ENCODE assay signal across 19 cellular contexts in the genomic region with DNA sequence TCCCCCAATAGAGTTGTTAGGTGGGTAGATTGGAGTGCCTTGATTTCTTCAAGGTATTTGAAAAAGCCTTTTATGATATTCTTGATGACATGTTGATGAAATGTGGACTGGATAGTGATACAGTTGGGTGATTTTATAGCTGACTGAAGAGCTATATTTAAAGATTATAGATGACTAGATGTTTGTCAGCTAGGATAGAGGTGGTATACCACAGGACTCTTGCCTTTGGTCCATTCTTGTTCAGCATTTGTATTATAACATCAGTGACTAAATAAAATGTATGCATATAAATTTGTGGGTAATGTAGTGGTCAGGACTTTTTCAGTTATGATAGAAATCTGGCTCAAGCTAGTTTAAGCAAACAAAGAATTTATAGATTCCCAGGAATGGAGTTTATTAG.
"Had no signal": no experiment of that assay in that cellular context is flagged by ENCODE, and none has a peak within 500 bp of the region (broad histone marks: within the 10 kb centered on the region; RNA-seq: fewer than 3 reads in every experiment).

No MANE protein-coding gene starts in this region.

- H3K9me3 Mint-ChIP-seq: activated CD4-positive, alpha-beta T cell treated with anti-CD3 and anti-CD28 coated beads, Interleukin-2, amount 10 ng/mL, durations not matched to agents 24 days and 14 days; activated T-helper 2 cell treated with anti-CD3 and anti-CD28 coated beads, Interferon-gamma antibody, Interleukin-2, Interleukin-4, amounts not matched to agents 10 μg/mL and 5 μg/mL and 100 μg/mL, durations not matched to agents 14 hours and 24 hours and 36 hours; effector memory CD8-positive, alpha-beta T cell had no signal

- H3K27ac Mint-ChIP-seq: activated CD4-positive, alpha-beta T cell treated with anti-CD3 and anti-CD28 coated beads, Interleukin-2, amount 10 ng/mL, durations not matched to agents 24 days and 14 days; activated T-helper 2 cell treated with anti-CD3 and anti-CD28 coated beads, Interferon-gamma antibody, Interleukin-2, Interleukin-4, amounts not matched to agents 10 μg/mL and 5 μg/mL and 100 μg/mL, durations not matched to agents 14 hours and 24 hours and 36 hours; effector memory CD8-positive, alpha-beta T cell had no signal

- H3K4me3 ChIP-seq: lower lobe of right lung, tibial nerve, uterus had no signal

- H3K27me3 Mint-ChIP-seq: activated CD4-positive, alpha-beta T cell treated with anti-CD3 and anti-CD28 coated beads, Interleukin-2, amount 10 ng/mL, durations not matched to agents 24 days and 14 days; effector memory CD8-positive, alpha-beta T cell had no signal

- H3K4me3 Mint-ChIP-seq: activated CD4-positive, alpha-beta T cell treated with anti-CD3 and anti-CD28 coated beads, Interleukin-2, amount 10 ng/mL, durations not matched to agents 24 days and 14 days; effector memory CD8-positive, alpha-beta T cell had no signal

- H3K36me3 ChIP-seq: lower lobe of right lung, tibial nerve, uterus had no signal

- H3K9me3 ChIP-seq: lower lobe of right lung, tibial nerve, uterus had no signal

- H3K4me1 ChIP-seq: uterus had no signal

- H3K27ac ChIP-seq: epithelial cell of prostate, foreskin keratinocyte, lower lobe of right lung, tibial nerve, uterus had no signal

- DNase-seq: activated CD4-positive, alpha-beta T cell treated with anti-CD3 and anti-CD28 coated beads, Interleukin-2, amount 10 ng/mL, durations not matched to agents 24 days and 14 days; activated naive CD4-positive, alpha-beta T cell treated with anti-CD3 and anti-CD28 coated beads, Interleukin-2, amount 50 U/mL, for 16 hours; activated T-cell treated with anti-CD3 and anti-CD28 coated beads for 4 hours; amniotic stem cell; effector memory CD8-positive, alpha-beta T cell; foreskin keratinocyte; hypothalamus; islet precursor cell; left colon; lower lobe of right lung; occipital lobe; stimulated activated naive CD4-positive, alpha-beta T cell; T-helper 1 cell; T-helper 9 cell; uterus had no signal

- ATAC-seq: effector memory CD8-positive, alpha-beta T cell; foreskin keratinocyte; lower lobe of right lung; SK-N-SH treated with all-trans-retinoic acid at 6 μM for 48 hours had no signal
